ENCODE assay signal across 8 cellular contexts in the genomic region with DNA sequence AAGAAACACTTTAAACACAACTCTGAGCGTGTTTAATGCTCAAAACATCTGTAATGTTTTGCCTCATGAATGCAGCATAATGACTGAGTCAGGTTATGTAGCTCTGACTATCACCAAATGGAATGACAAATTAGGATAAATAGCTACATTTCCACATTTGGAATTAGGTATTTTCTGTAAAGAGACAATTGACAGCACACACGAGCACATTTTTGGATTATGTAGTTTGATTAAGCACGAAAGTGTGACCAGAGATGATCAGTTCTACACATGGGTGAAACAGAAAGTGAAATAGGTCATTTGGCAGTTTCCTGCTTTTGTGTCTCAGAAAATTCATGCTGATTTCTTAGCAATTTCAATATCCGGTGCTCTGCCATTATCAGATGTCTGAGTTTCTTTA. TPM values are rescaled to one million over a fixed set of nuclear protein-coding genes. Genes with fewer than 3 reads are reported as not detected.
DNase-seq lines count a peak whose midpoint lies in the region; ATAC-seq and TF ChIP-seq lines count a peak whose summit lies in the region.

No MANE protein-coding gene starts in this region.

- H4K20me1 ChIP-seq in DND-41 (ENCODE audit: insufficient read depth, low read length): no peaks in the 10 kb centered on the region

- TF ChIP-seq CTCF in DND-41 (IDR thresholded peaks at IDR 0.05; ENCODE audit: borderline replicate concordance, extremely low read depth, low read length, poor library complexity, severe bottlenecking): no peak

- no peaks in the 10 kb centered on the region for H3K27me3 ChIP-seq in DND-41 (ENCODE audit: insufficient read depth, low read length, poor library complexity)

- H3K4me1 ChIP-seq in DND-41 (ENCODE audit: insufficient read depth, low read length): peaks cover 29% of the 10 kb centered on the region

- peak overlapping the region; percentile 82 for H2AFZ ChIP-seq in DND-41 (ENCODE audit: low read depth, low read length)

- ATAC-seq in DND-41 (ENCODE audit: insufficient read depth, low read depth): peak; percentile 76
- ATAC-seq in GM19397 (IDR thresholded peaks at IDR 0.05; ENCODE audit: unreplicated experiment): peak; percentile 76
- ATAC-seq in HG03354 (IDR thresholded peaks at IDR 0.05; ENCODE audit: poor library complexity, severe bottlenecking, unreplicated experiment): peak; percentile 91
- no peak for ATAC-seq in Right ventricle myocardium superior (ENCODE audit: poor library complexity)

- intact Hi-C loops in Right ventricle myocardium superior (cut with DNase I): no loop called here

- H3K9ac ChIP-seq in DND-41 (ENCODE audit: low read depth, low read length): peak overlapping the region; percentile 50

- no peaks in the 10 kb centered on the region for H3K9me3 ChIP-seq in DND-41 (ENCODE audit: insufficient read depth, low read length, severe bottlenecking)

- H3K4me2 ChIP-seq in DND-41 (ENCODE audit: insufficient read depth, low read length): peak overlapping the region; percentile 65

- no peaks in the 10 kb centered on the region for H3K79me2 ChIP-seq in DND-41 (ENCODE audit: insufficient read depth, low read length)

- H3K36me3 ChIP-seq in DND-41 (ENCODE audit: insufficient read depth, low read length): peaks cover 76% of the 10 kb centered on the region

- peak overlapping the region in 1 of 2 experiments; percentile 44; a peak in 2 of 4 replicates for H3K4me3 ChIP-seq in DND-41 (ENCODE audit: low read depth in 1 of 2, low read length in 2 of 2)

- DNase-seq in DND-41 (peak; percentile 20), astrocyte of the hippocampus (ENCODE audit: low read depth, low spot score) (peak; percentile 40), hypothalamus (lab: John Stamatoyannopoulos, UW) (no peak), Right ventricle myocardium superior (no peak), GF-D8 (lab: John Stamatoyannopoulos, UW) (no peak)
- no peak for DNase-seq in activated effector memory CD4-positive, alpha-beta T cell treated with anti-CD3 and anti-CD28 coated beads, Interleukin-2, amount 50 U/mL, for 16 hours

- peak overlapping the region; percentile 93 for H3K27ac ChIP-seq in DND-41 (ENCODE audit: low read length)

RNA-seq across cellular contexts. Expression of a gene that starts 29.0 kb away (rescaled TPM):
- 62.4 TPM for total RNA-seq in Right ventricle myocardium superior

Comparison
In these comparisons a context has a peak if more than half of its experiments do, and no peak if none do; other contexts are left out.
1. DNase-seq: peak in DND-41 (single experiment) and astrocyte of the hippocampus (single experiment); none in hypothalamus (0 of 51), activated effector memory CD4-positive, alpha-beta T cell treated with anti-CD3 and anti-CD28 coated beads, Interleukin-2, amount 50 U/mL, for 16 hours (single experiment), Right ventricle myocardium superior (single experiment) and GF-D8 (single experiment).